1 cellular context compared by ENCODE assay signal in the genomic region with DNA sequence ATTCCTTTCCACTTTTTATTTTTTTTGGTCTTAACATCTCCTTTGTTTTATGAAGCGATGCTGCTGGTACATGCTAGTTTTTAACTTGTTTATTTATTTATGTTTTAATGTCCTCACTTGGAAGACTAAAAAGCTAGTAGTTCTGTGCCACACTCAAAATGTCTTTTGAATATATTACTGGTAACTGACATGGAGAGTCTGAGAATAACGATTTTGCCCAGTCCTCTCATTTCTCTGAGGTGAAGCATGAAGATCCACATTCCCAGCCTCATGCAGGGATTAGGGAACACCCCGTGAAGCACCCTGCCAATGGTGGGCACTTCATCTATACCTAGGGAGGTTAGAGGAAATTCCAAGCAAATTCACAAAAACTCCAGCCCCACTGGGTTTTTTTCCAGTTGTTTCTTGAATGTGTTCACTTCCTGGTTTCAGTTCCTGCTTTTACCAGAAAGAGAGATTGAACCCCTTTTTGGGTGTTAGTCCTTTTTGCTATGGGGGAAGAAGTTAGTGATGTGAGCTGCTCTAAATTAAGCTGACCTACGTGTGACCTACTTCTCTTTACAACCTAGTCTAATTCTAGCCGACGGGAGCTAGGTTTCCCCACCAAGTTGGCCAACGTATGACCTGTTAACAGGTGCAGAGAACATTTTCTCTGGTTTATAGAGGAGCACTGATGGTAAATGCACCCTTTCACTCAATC.
TF ChIP-seq lines count a peak whose summit lies in the region.

No MANE protein-coding gene starts in this region.

TF ChIP-seq in GM23338, 12 proteins besides CTCF, POLR2A, EP300 and RAD21 (continued from another document):
- TF ChIP-seq, protein P1, sequence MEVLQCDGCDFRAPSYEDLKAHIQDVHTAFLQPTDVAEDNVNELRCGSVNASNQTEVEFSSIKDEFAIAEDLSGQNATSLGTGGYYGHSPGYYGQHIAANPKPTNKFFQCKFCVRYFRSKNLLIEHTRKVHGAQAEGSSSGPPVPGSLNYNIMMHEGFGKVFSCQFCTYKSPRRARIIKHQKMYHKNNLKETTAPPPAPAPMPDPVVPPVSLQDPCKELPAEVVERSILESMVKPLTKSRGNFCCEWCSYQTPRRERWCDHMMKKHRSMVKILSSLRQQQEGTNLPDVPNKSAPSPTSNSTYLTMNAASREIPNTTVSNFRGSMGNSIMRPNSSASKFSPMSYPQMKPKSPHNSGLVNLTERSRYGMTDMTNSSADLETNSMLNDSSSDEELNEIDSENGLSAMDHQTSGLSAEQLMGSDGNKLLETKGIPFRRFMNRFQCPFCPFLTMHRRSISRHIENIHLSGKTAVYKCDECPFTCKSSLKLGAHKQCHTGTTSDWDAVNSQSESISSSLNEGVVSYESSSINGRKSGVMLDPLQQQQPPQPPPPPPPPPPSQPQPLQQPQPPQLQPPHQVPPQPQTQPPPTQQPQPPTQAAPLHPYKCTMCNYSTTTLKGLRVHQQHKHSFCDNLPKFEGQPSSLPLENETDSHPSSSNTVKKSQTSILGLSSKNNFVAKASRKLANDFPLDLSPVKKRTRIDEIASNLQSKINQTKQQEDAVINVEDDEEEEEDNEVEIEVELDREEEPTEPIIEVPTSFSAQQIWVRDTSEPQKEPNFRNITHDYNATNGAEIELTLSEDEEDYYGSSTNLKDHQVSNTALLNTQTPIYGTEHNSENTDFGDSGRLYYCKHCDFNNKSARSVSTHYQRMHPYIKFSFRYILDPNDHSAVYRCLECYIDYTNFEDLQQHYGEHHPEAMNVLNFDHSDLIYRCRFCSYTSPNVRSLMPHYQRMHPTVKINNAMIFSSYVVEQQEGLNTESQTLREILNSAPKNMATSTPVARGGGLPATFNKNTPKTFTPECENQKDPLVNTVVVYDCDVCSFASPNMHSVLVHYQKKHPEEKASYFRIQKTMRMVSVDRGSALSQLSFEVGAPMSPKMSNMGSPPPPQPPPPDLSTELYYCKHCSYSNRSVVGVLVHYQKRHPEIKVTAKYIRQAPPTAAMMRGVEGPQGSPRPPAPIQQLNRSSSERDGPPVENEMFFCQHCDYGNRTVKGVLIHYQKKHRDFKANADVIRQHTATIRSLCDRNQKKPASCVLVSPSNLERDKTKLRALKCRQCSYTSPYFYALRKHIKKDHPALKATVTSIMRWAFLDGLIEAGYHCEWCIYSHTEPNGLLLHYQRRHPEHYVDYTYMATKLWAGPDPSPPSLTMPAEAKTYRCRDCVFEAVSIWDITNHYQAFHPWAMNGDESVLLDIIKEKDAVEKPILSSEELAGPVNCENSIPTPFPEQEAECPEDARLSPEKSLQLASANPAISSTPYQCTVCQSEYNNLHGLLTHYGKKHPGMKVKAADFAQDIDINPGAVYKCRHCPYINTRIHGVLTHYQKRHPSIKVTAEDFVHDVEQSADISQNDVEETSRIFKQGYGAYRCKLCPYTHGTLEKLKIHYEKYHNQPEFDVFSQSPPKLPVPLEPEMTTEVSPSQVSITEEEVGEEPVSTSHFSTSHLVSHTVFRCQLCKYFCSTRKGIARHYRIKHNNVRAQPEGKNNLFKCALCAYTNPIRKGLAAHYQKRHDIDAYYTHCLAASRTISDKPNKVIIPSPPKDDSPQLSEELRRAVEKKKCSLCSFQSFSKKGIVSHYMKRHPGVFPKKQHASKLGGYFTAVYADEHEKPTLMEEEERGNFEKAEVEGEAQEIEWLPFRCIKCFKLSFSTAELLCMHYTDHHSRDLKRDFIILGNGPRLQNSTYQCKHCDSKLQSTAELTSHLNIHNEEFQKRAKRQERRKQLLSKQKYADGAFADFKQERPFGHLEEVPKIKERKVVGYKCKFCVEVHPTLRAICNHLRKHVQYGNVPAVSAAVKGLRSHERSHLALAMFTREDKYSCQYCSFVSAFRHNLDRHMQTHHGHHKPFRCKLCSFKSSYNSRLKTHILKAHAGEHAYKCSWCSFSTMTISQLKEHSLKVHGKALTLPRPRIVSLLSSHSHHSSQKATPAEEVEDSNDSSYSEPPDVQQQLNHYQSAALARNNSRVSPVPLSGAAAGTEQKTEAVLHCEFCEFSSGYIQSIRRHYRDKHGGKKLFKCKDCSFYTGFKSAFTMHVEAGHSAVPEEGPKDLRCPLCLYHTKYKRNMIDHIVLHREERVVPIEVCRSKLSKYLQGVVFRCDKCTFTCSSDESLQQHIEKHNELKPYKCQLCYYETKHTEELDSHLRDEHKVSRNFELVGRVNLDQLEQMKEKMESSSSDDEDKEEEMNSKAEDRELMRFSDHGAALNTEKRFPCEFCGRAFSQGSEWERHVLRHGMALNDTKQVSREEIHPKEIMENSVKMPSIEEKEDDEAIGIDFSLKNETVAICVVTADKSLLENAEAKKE (CRISPR knock-in tag; IDR thresholded peaks at IDR 0.05) = no peak
- TF ChIP-seq POLR2AphosphoS5 (IDR thresholded peaks at IDR 0.05; ENCODE audit: low read depth) (no peak), ZNF114 (CRISPR knock-in tag; IDR thresholded peaks at IDR 0.05) (no peak), STAT1 (IDR thresholded peaks at IDR 0.05; ENCODE audit: unreplicated experiment) (no peak), NANOG (IDR thresholded peaks at IDR 0.05; ENCODE audit: borderline replicate concordance) (no peak)
TF ChIP-seq in GM23338: peak in this region for 0.
